14 cellular contexts compared by ENCODE assay signal in genomic region chr6:119728220-119728750, GRCh38.
"Had no signal": no experiment of that assay in that cellular context is flagged by ENCODE, and none has a peak within 500 bp of the region (broad histone marks: within the 10 kb centered on the region; RNA-seq: fewer than 3 reads in every experiment).

No MANE protein-coding gene starts in this region.

- ATAC-seq: activated CD8-positive, alpha-beta T cell treated with anti-CD3 and anti-CD28 coated beads for 36 hours; heart left ventricle had no signal

- H3K4me1 Mint-ChIP-seq: nephron had no signal

- H3K27me3 ChIP-seq: cardiac muscle cell, colonic mucosa, heart left ventricle, ovary, uterus had no signal

- H3K27ac Mint-ChIP-seq: activated CD8-positive, alpha-beta T cell treated with anti-CD3 and anti-CD28 coated beads for 36 hours; nephron had no signal

- H3K27me3 Mint-ChIP-seq: activated CD8-positive, alpha-beta T cell treated with anti-CD3 and anti-CD28 coated beads for 36 hours had no signal

- H3K27ac ChIP-seq: cardiac muscle cell, colonic mucosa, heart left ventricle, left ventricle myocardium inferior, ovary, uterus had no signal

- DNase-seq: activated CD8-positive, alpha-beta memory T cell treated with anti-CD3 and anti-CD28 coated beads, Interleukin-2, amount 50 U/mL, for 4 hours; activated CD8-positive, alpha-beta T cell treated with anti-CD3 and anti-CD28 coated beads for 36 hours; activated naive CD4-positive, alpha-beta T cell treated with Interleukin-2 at 50 U/mL for 16 hours; colonic mucosa; heart left ventricle; left ventricle myocardium inferior; mesenchymal stem cell; ovary; retina; stimulated activated CD4-positive, alpha-beta T cell treated with anti-CD3 and anti-CD28 coated beads, Interleukin-4, amount 100 ng/mL, for 4 hours; T-helper 9 cell; uterus had no signal

- H3K9me3 Mint-ChIP-seq: activated CD8-positive, alpha-beta T cell treated with anti-CD3 and anti-CD28 coated beads for 36 hours had no signal

- H3K4me3 ChIP-seq: cardiac muscle cell, colonic mucosa, heart left ventricle, left ventricle myocardium inferior, ovary, uterus had no signal

- H3K9me3 ChIP-seq: colonic mucosa, ovary, uterus had no signal

- H3K4me3 Mint-ChIP-seq: activated CD8-positive, alpha-beta T cell treated with anti-CD3 and anti-CD28 coated beads for 36 hours; nephron had no signal

- H3K4me1 ChIP-seq: colonic mucosa, heart left ventricle, left ventricle myocardium inferior, uterus had no signal

- H3K36me3 ChIP-seq: cardiac muscle cell, colonic mucosa, heart left ventricle, left ventricle myocardium inferior, ovary, uterus had no signal
